Comparison of ENCODE assay signal across 8 cellular contexts in the genomic region with DNA sequence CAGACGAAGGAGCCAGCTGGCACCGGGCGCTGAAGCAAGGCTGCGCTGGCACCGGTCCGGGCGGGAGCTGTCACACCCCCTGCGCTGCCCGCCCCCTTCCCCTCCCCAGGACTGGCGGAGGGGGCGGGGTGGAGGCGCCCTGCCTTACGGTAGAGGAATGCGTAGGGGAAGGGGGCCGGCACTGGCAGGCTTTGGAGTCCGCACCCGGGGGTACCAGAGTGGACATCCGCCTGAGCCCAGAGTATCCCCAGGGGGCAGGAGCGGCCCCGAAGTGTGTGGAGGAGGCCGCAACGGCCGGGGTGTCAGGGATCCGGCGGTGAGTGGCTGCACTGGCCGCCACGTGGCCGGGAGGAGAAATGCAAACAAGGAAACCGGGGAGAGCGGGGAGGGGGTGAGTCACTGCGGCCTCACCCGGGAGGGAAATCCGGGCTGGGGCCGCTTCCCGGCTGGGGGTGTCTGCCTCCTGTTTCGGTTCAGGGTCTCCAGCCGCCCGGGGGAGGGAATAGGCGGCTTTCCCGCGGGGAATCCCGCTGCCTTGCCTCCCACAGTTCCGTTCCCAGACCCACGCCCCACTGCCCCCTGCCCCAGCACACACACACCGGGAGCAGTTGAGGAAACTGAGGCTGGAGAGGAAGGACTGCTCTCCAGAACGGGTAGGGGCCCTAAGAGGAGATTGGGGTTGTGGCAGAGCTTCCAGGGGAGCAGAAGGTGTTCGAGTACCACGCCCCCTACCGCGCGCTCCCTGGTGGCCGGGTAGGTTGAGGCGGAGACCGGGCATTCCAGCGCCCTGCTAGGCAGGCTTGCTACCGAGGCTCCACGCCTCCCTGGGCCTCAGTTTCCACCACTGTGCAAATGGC. TPM values are rescaled to one million over a fixed set of nuclear protein-coding genes. Genes with fewer than 3 reads are reported as not detected.
DNase-seq lines count a peak whose midpoint lies in the region; ATAC-seq and TF ChIP-seq lines count a peak whose summit lies in the region.

A gene with protein sequence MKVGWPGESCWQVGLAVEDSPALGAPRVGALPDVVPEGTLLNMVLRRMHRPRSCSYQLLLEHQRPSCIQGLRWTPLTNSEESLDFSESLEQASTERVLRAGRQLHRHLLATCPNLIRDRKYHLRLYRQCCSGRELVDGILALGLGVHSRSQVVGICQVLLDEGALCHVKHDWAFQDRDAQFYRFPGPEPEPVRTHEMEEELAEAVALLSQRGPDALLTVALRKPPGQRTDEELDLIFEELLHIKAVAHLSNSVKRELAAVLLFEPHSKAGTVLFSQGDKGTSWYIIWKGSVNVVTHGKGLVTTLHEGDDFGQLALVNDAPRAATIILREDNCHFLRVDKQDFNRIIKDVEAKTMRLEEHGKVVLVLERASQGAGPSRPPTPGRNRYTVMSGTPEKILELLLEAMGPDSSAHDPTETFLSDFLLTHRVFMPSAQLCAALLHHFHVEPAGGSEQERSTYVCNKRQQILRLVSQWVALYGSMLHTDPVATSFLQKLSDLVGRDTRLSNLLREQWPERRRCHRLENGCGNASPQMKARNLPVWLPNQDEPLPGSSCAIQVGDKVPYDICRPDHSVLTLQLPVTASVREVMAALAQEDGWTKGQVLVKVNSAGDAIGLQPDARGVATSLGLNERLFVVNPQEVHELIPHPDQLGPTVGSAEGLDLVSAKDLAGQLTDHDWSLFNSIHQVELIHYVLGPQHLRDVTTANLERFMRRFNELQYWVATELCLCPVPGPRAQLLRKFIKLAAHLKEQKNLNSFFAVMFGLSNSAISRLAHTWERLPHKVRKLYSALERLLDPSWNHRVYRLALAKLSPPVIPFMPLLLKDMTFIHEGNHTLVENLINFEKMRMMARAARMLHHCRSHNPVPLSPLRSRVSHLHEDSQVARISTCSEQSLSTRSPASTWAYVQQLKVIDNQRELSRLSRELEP (minus strand): TSS at position 47 of the 857 bp plus-strand sequence. CDS start 324 bp downstream, outside the sequence.

- peak within 1 kb of the TSS; percentile 52 for H3K4me3 ChIP-seq in mesodermal cell (ENCODE audit: extremely low read depth, insufficient read depth, low read length, poor library complexity, severe bottlenecking)

- peaks cover 51% of the 10 kb centered on the region for H3K36me3 Mint-ChIP-seq in endothelial cell (ENCODE audit: low read depth, unreplicated experiment)

- H3K9me3 Mint-ChIP-seq in endothelial cell (ENCODE audit: unreplicated experiment): no peaks in the 10 kb centered on the region

- peak within 1 kb of the TSS; percentile 93 for H3K27ac Mint-ChIP-seq in endothelial cell (ENCODE audit: unreplicated experiment)

- no peaks in the 10 kb centered on the region for H3K9me3 ChIP-seq in mesodermal cell (ENCODE audit: control insufficient read depth, low read length)

- ATAC-seq in GM18517 (IDR thresholded peaks at IDR 0.05; ENCODE audit: unreplicated experiment) (peak; percentile 34), HG03175 (IDR thresholded peaks at IDR 0.05; ENCODE audit: unreplicated experiment) (peak; percentile 65)

- DNase-seq in AG08395 (ENCODE audit: low spot score) (peak; percentile 93), NCI-H748 treated with DMSO at 0.1 percent for 48 hours (lab: John Stamatoyannopoulos, UW) (peak; percentile 24), endothelial cell (ENCODE audit: low spot score) (peak; percentile 85)
- DNase-seq in activated CD8-positive, alpha-beta memory T cell treated with anti-CD3 and anti-CD28 coated beads, Interleukin-2, amount 50 U/mL, for 48 hours: peak; percentile 81
- peak; percentile 37 to 49 for DNase-seq in stimulated activated CD8-positive, alpha-beta memory T cell treated with anti-CD3 and anti-CD28 coated beads, Interleukin-2, amount 100 ng/mL, for 1 hour (ENCODE audit: low read depth in 2 of 2)

- peak within 1 kb of the TSS; percentile 93 for H3K4me3 Mint-ChIP-seq in endothelial cell (ENCODE audit: unreplicated experiment)

- peak; percentile 84 for TF ChIP-seq CTCF in endothelial cell (IDR thresholded peaks at IDR 0.05; ENCODE audit: unreplicated experiment)

- 5 to 9% methylated on average over 33 of the region's 57 CpGs for WGBS in mesodermal cell (ENCODE audit: insufficient coverage in 2 of 2), 2 experiments

- H3K36me3 ChIP-seq in mesodermal cell (ENCODE audit: control insufficient read depth, insufficient read depth, low read length): no peaks in the 10 kb centered on the region

- peaks cover 17% of the 10 kb centered on the region for H3K4me1 ChIP-seq in mesodermal cell (ENCODE audit: control insufficient read depth, insufficient read depth, low read length, poor library complexity, severe bottlenecking)

- peak within 1 kb of the TSS; percentile 62 for H3K27ac ChIP-seq in mesodermal cell (ENCODE audit: low read depth, low read length, severe bottlenecking)

- H3K27me3 Mint-ChIP-seq in endothelial cell (ENCODE audit: unreplicated experiment): peaks cover 25% of the 10 kb centered on the region

- H3K4me1 Mint-ChIP-seq in endothelial cell (ENCODE audit: unreplicated experiment): peaks cover 79% of the 10 kb centered on the region

RNA-seq across cellular contexts. Expression of the gene that starts here (rescaled TPM):
- 81.5 TPM for total RNA-seq in endothelial cell (ENCODE audit: unreplicated experiment)
- polyA plus RNA-seq in mesodermal cell (2013, experiment 1 of 2): 17.1 TPM
- 11.3 TPM for polyA plus RNA-seq in mesodermal cell (2013, experiment 2 of 2)

Comparison
In these comparisons a context has a peak if more than half of its experiments do, and no peak if none do; other contexts are left out.
1. Peak in every context shown above with its lines: DNase-seq, ATAC-seq, H3K4me3 ChIP-seq and H3K27ac ChIP-seq.
2. DNase-seq: peak in every context shown above with its lines; median percentile 93 in AG08395; 85 in endothelial cell; 81 in activated CD8-positive, alpha-beta memory T cell treated with anti-CD3 and anti-CD28 coated beads, Interleukin-2, amount 50 U/mL, for 48 hours; 43 in stimulated activated CD8-positive, alpha-beta memory T cell treated with anti-CD3 and anti-CD28 coated beads, Interleukin-2, amount 100 ng/mL, for 1 hour; 24 in NCI-H748 treated with DMSO at 0.1 percent for 48 hours.